ENCODE assay signal across 21 cellular contexts in genomic region chr1:57922130-57922529, GRCh38.
DNase-seq lines count a peak whose midpoint lies in the region; ATAC-seq, FAIRE-seq and TF ChIP-seq lines count a peak whose summit lies in the region.
"Had no signal": no experiment of that assay in that cellular context is flagged by ENCODE, and none has a peak within 500 bp of the region (broad histone marks: within the 10 kb centered on the region; RNA-seq: fewer than 3 reads in every experiment).

No MANE protein-coding gene starts in this region.

- no peak for TF ChIP-seq RAD21 in GM12878 (IDR thresholded peaks at IDR 0.05; ENCODE audit: insufficient read depth, low read depth, low read length)

- H3K27ac Mint-ChIP-seq in endothelial cell (ENCODE audit: unreplicated experiment), result peak overlapping the region; percentile 5
- H3K27ac Mint-ChIP-seq: B cell; CD4-positive, alpha-beta T cell; CD8-positive, alpha-beta T cell had no signal

- H3K4me2 ChIP-seq in BLaER1 (peak overlapping the region; percentile 72), GM12878 (ENCODE audit: control insufficient read depth, insufficient read depth) (no peak overlapping the region), MM.1S (ENCODE audit: low read depth, low read length) (no peak overlapping the region)
- H3K4me2 ChIP-seq: A549 had no signal

- H3F3A ChIP-seq in MM.1S (ENCODE audit: insufficient read depth, low read length), result no peaks in the 10 kb centered on the region

- POLR2A ChIA-PET in GM12878 (lab: Charles Lee), result interaction anchor here (0.7 kb wide), 1 partner anchor 236 kb away, joined by 3 read pairs; no protein-coding TSS in a partner anchor

- SMC1A ChIA-PET in GM12878 (lab: Charles Lee; ENCODE audit: uncharacterized antibody, unreplicated experiment), result interaction anchor here (1.8 kb wide), 1 partner anchor 15 kb away, joined by 4 read pairs; no protein-coding TSS in a partner anchor

- peaks cover 37% of the 10 kb centered on the region for H3K4me1 ChIP-seq in BLaER1
- H3K4me1 ChIP-seq in GM12878 (ENCODE audit: control insufficient read depth, insufficient read depth, low read length), result no peaks in the 10 kb centered on the region
- H3K4me1 ChIP-seq in SJCRH30, result no peaks in the 10 kb centered on the region
- H3K4me1 ChIP-seq in MM.1S (ENCODE audit: low read length), result no peaks in the 10 kb centered on the region
- H3K4me1 ChIP-seq: A549, Caco-2 had no signal

- no peak for TF ChIP-seq EP300 in GM12878 (IDR thresholded peaks at IDR 0.05; ENCODE audit: borderline replicate concordance in 1 of 2, control insufficient read depth in 1 of 2, low read depth in 2 of 2, low read length in 2 of 2)

- no peaks in the 10 kb centered on the region for H3K79me2 ChIP-seq in GM12878 (ENCODE audit: control insufficient read depth, insufficient read depth, low read length)
- H3K79me2 ChIP-seq in MM.1S (ENCODE audit: low read length), result no peaks in the 10 kb centered on the region

- no peaks in the 10 kb centered on the region for H3K9me2 ChIP-seq in MM.1S (replicated peaks; ENCODE audit: insufficient read depth, low read length)

- H4K20me1 ChIP-seq in BLaER1 (no peaks in the 10 kb centered on the region), GM12878 (ENCODE audit: control insufficient read depth, insufficient read depth) (no peaks in the 10 kb centered on the region), MM.1S (ENCODE audit: insufficient read depth, low read length) (no peaks in the 10 kb centered on the region)

- no peaks in the 10 kb centered on the region for H3K36me3 Mint-ChIP-seq in endothelial cell (ENCODE audit: low read depth, unreplicated experiment)
- H3K36me3 Mint-ChIP-seq: CD8-positive, alpha-beta T cell had no signal

- TF ChIP-seq POLR2A in GM12878 (IDR thresholded peaks at IDR 0.05; ENCODE audit: low read depth, low read length), result no peak

- CTCF ChIA-PET in GM12878 (lab: Yijun Ruan, JAX), result interaction anchor here (0.6 kb wide), 1 partner anchor 94 kb away, joined by 4 read pairs; no protein-coding TSS in a partner anchor

- no peak for TF ChIP-seq CTCF in GM12878 (IDR thresholded peaks at IDR 0.05 in 2 of 3, conservative IDR thresholded peaks at IDR 0.05 in 1 of 3; ENCODE audit: control insufficient read depth in 2 of 3, extremely low read depth in 1 of 3, insufficient read depth in 1 of 3, low read depth in 3 of 3, low read length in 3 of 3)
- TF ChIP-seq CTCF in endothelial cell (IDR thresholded peaks at IDR 0.05; ENCODE audit: unreplicated experiment), result no peak
- no peak for TF ChIP-seq CTCF in MM.1S (IDR thresholded peaks at IDR 0.05; ENCODE audit: low read length)

- H3K9me3 ChIP-seq in BLaER1 (no peaks in the 10 kb centered on the region), GM12878 (replicated peaks; ENCODE audit: control insufficient read depth, insufficient read depth, low read length) (no peaks in the 10 kb centered on the region), SJCRH30 (replicated peaks) (no peaks in the 10 kb centered on the region), MM.1S (replicated peaks; ENCODE audit: insufficient read depth, low read length) (no peaks in the 10 kb centered on the region)
- H3K9me3 ChIP-seq: A549, Caco-2 had no signal

- peaks cover 8% of the 10 kb centered on the region for H3K4me1 Mint-ChIP-seq in endothelial cell (ENCODE audit: unreplicated experiment)
- H3K4me1 Mint-ChIP-seq: B cell had no signal

- in situ Hi-C loops in GM12878 (cut with MboI), result no loop called here

- H3K27me3 ChIP-seq in BLaER1, result no peaks in the 10 kb centered on the region
- H3K27me3 ChIP-seq in GM12878 (replicated peaks in 1 of 2; ENCODE audit: control insufficient read depth in 2 of 2, insufficient read depth in 2 of 2, low read length in 1 of 2), result no peaks in the 10 kb centered on the region
- no peaks in the 10 kb centered on the region for H3K27me3 ChIP-seq in SJCRH30
- no peaks in the 10 kb centered on the region for H3K27me3 ChIP-seq in MM.1S (replicated peaks; ENCODE audit: insufficient read depth, low read length)

- DNase-seq in GM12878 (ENCODE audit: low read depth, low spot score) (no peak), endothelial cell (ENCODE audit: low spot score) (no peak), SJCRH30 (no peak), MM.1S (no peak)
- DNase-seq: AML-193; Caco-2; Calu3; CD4-positive, alpha-beta T cell; CD8-positive, alpha-beta T cell; DMS79 treated with DMSO at 0.1 percent for 48 hours; GF-D8 had no signal

- intact Hi-C loops in GM12878 (cut with micrococcal nuclease; ENCODE audit: unreplicated experiment), result no loop called here

- RAD21 ChIA-PET in GM12878 (lab: Charles Lee; ENCODE audit: unreplicated experiment), result no interaction called here

- H3K4me3 ChIP-seq in BLaER1 (no peak overlapping the region), GM12878 (no peak overlapping the region), SJCRH30 (no peak overlapping the region), MM.1S (ENCODE audit: low read length) (no peak overlapping the region)
- H3K4me3 ChIP-seq: A549 had no signal

- H3K27ac ChIP-seq in BLaER1 (no peak overlapping the region), GM12878 (ENCODE audit: control insufficient read depth, insufficient read depth) (no peak overlapping the region), SJCRH30 (no peak overlapping the region), MM.1S (ENCODE audit: low read length) (no peak overlapping the region)
- H3K27ac ChIP-seq: 22Rv1, A549, C4-2B had no signal

- no TSS peak for BruUV-seq in GM12878 (replicated peaks; lab: Mats Ljungman, UMichigan)

- H3K36me3 ChIP-seq in BLaER1 (no peaks in the 10 kb centered on the region), GM12878 (ENCODE audit: control insufficient read depth in 2 of 2, insufficient read depth in 2 of 2, low read length in 1 of 2) (no peaks in the 10 kb centered on the region), SJCRH30 (no peaks in the 10 kb centered on the region), MM.1S (replicated peaks; ENCODE audit: insufficient read depth, low read length) (no peaks in the 10 kb centered on the region)

- no peak for ATAC-seq in GM12878
- ATAC-seq: A549; CD8-positive, alpha-beta T cell had no signal

- H2AFZ ChIP-seq in GM12878 (ENCODE audit: control insufficient read depth, low read depth, low read length) (no peak overlapping the region), MM.1S (ENCODE audit: low read length) (no peak overlapping the region)

- H3K4me3 Mint-ChIP-seq in endothelial cell (ENCODE audit: unreplicated experiment), result no peak overlapping the region
- H3K4me3 Mint-ChIP-seq: B cell; CD4-positive, alpha-beta T cell; CD8-positive, alpha-beta T cell had no signal

- H3K9me3 Mint-ChIP-seq in endothelial cell (ENCODE audit: unreplicated experiment), result no peaks in the 10 kb centered on the region
- H3K9me3 Mint-ChIP-seq: CD4-positive, alpha-beta T cell; CD8-positive, alpha-beta T cell had no signal

- no peaks in the 10 kb centered on the region for H3K27me3 Mint-ChIP-seq in endothelial cell (ENCODE audit: unreplicated experiment)
- H3K27me3 Mint-ChIP-seq: B cell; CD4-positive, alpha-beta T cell had no signal

- H3K9ac ChIP-seq in BLaER1, result peak overlapping the region; percentile 35; the same call in 1 of the 2 replicates
- no peak overlapping the region for H3K9ac ChIP-seq in GM12878 (ENCODE audit: control insufficient read depth, insufficient read depth, low read length)
- H3K9ac ChIP-seq in MM.1S (ENCODE audit: low read length), result no peak overlapping the region

- FAIRE-seq in GM12878 (lab: Jason Lieb, UNC), result no peak
- FAIRE-seq: A549, D721Med, G401.6, GM12892, GM18507, GM19239 had no signal

TF ChIP-seq in GM12878, 131 proteins besides CTCF, POLR2A, EP300 and RAD21 (continues in another document):
- TF ChIP-seq RELA (IDR thresholded peaks at IDR 0.05; ENCODE audit: borderline replicate concordance, partially characterized antibody), result no peak
- TF ChIP-seq HDGF (IDR thresholded peaks at IDR 0.05), result peak; percentile 65; the same call in 1 of the 2 replicates
- TF ChIP-seq DPF2 (IDR thresholded peaks at IDR 0.05), result no peak
- no peak for TF ChIP-seq RELB (IDR thresholded peaks at IDR 0.05; ENCODE audit: low read depth)
- TF ChIP-seq PML (IDR thresholded peaks at IDR 0.05; ENCODE audit: low read length), result no peak
- no peak for TF ChIP-seq NKRF (conservative IDR thresholded peaks at IDR 0.05)
